Comparison of ENCODE assay signal across 15 cellular contexts in genomic region chr21:17343055-17343454, GRCh38.
DNase-seq lines count a peak whose midpoint lies in the region; ATAC-seq and TF ChIP-seq lines count a peak whose summit lies in the region.
"Had no signal": no experiment of that assay in that cellular context is flagged by ENCODE, and none has a peak within 500 bp of the region (broad histone marks: within the 10 kb centered on the region; RNA-seq: fewer than 3 reads in every experiment).

No MANE protein-coding gene starts in this region.

- WGBS in hepatocyte (ENCODE audit: low lambda C conversion rate, missing lambda C conversion rate), result 16% methylated on average over 2 of the region's 2 CpGs

- H3K27ac ChIP-seq in hepatocyte, result no peak overlapping the region
- H3K27ac ChIP-seq: HL-60, upper lobe of left lung had no signal

- H4K20me1 ChIP-seq in hepatocyte (ENCODE audit: insufficient read depth, poor library complexity, severe bottlenecking), result no peaks in the 10 kb centered on the region

- H3K36me3 ChIP-seq in adipocyte (ENCODE audit: control insufficient read depth, insufficient read depth, low read length, severe bottlenecking), result no peaks in the 10 kb centered on the region
- no peaks in the 10 kb centered on the region for H3K36me3 ChIP-seq in hepatocyte (replicated peaks; ENCODE audit: insufficient read depth, low read depth)
- H3K36me3 ChIP-seq: upper lobe of left lung had no signal

- H3K4me3 ChIP-seq in LNCaP clone FGC (ENCODE audit: low read depth, low read length), result no peak overlapping the region
- no peak overlapping the region for H3K4me3 ChIP-seq in adipocyte (ENCODE audit: low read length)
- no peak overlapping the region for H3K4me3 ChIP-seq in hepatocyte
- H3K4me3 ChIP-seq: upper lobe of left lung had no signal

- no peaks in the 10 kb centered on the region for H3K79me2 ChIP-seq in hepatocyte

- H3K4me1 ChIP-seq in adipocyte (ENCODE audit: control insufficient read depth, insufficient read depth, low read length) (no peaks in the 10 kb centered on the region), hepatocyte (ENCODE audit: insufficient read depth) (no peaks in the 10 kb centered on the region)
- H3K4me1 ChIP-seq: upper lobe of left lung had no signal

- H3K9me3 ChIP-seq in adipocyte (ENCODE audit: control insufficient read depth, low read length) (no peaks in the 10 kb centered on the region), hepatocyte (ENCODE audit: low read depth) (no peaks in the 10 kb centered on the region)

- H3K4me2 ChIP-seq in hepatocyte, result no peak overlapping the region

- peak; percentile 8 for DNase-seq in EL
- DNase-seq in LNCaP clone FGC (ENCODE audit: low read depth), result peak; percentile 11
- DNase-seq in adipocyte (ENCODE audit: low read depth), result peak; percentile 8
- DNase-seq in hepatocyte (ENCODE audit: low spot score), result peak; percentile 14
- DNase-seq in Right ventricle myocardium superior, result no peak
- no peak for DNase-seq in NCI-H2196 (lab: John Stamatoyannopoulos, UW; ENCODE audit: unreplicated experiment)
- DNase-seq: activated CD4-positive, alpha-beta T cell treated with anti-CD3 and anti-CD28 coated beads, Interleukin-2, amount 50 U/mL, for 4 hours; activated gamma-delta T cell treated with Interleukin-2 at 50 U/mL for 16 hours; NCI-H2107; SHP77; small intestine; upper lobe of left lung had no signal

- no peaks in the 10 kb centered on the region for H3K27me3 ChIP-seq in adipocyte (replicated peaks; ENCODE audit: control insufficient read depth, insufficient read depth, low read length)
- H3K27me3 ChIP-seq in hepatocyte, result no peaks in the 10 kb centered on the region
- H3K27me3 ChIP-seq: upper lobe of left lung had no signal

- ATAC-seq in GM18858 (IDR thresholded peaks at IDR 0.05; ENCODE audit: unreplicated experiment), result no peak
- no peak for ATAC-seq in GM18873 (IDR thresholded peaks at IDR 0.05; ENCODE audit: low FRiP score, unreplicated experiment)
- ATAC-seq in Right ventricle myocardium superior (ENCODE audit: poor library complexity), result no peak

- TF ChIP-seq CTCF in LNCaP clone FGC (IDR thresholded peaks at IDR 0.05; ENCODE audit: control insufficient read depth, extremely low read depth, insufficient read depth), result no peak
- TF ChIP-seq CTCF in hepatocyte (IDR thresholded peaks at IDR 0.05; ENCODE audit: poor library complexity), result no peak

- intact Hi-C loops in Right ventricle myocardium superior (cut with DNase I), result no loop called here

- H3K9me2 ChIP-seq in hepatocyte (replicated peaks; ENCODE audit: insufficient read depth), result no peaks in the 10 kb centered on the region

- no peak overlapping the region for H3K9ac ChIP-seq in adipocyte (ENCODE audit: low read length)

- no peak overlapping the region for H2AFZ ChIP-seq in hepatocyte

Comparison
In these comparisons a context has a peak if more than half of its experiments do, and no peak if none do; other contexts are left out.
1. DNase-seq: peak in EL (single experiment), LNCaP clone FGC (single experiment), adipocyte (single experiment) and hepatocyte (single experiment); none in Right ventricle myocardium superior (single experiment) and NCI-H2196 (single experiment).